12 cellular contexts compared by ENCODE assay signal in genomic region chr10:113776553-113776952, GRCh38. TPM values are rescaled to one million over a fixed set of nuclear protein-coding genes. Genes with fewer than 3 reads are reported as not detected.
"Had no signal": no experiment of that assay in that cellular context is flagged by ENCODE, and none has a peak within 500 bp of the region (broad histone marks: within the 10 kb centered on the region; RNA-seq: fewer than 3 reads in every experiment).

No MANE protein-coding gene starts in this region.

- DNase-seq: GM23248, GOT3, H9, HCEC 1CT, HFFc6, IMR-90, Karpas-422, KBM-7 had no signal

- FAIRE-seq: H54 had no signal

- H2AFZ ChIP-seq: GM23248 had no signal

- H3K4me2 ChIP-seq: KMS-11 had no signal

- H3K4me3 ChIP-seq: GM23248 had no signal

- H3K9ac ChIP-seq: GM23248, KMS-11 had no signal

- H3K27ac ChIP-seq: GM23248, HL-60, KMS-11 had no signal

RNA-seq across cellular contexts. Expression of gene PLEKHS1, which starts 25.1 kb away (rescaled TPM):
- total RNA-seq: GM23248, H9, HT1080, IMR-90 had no signal
- polyA plus RNA-seq: GM23248, IMR-90 had no signal
